Comparison of ENCODE assay signal across 8 cellular contexts in genomic region chr17:7133424-7133823, GRCh38. TPM values are rescaled to one million over a fixed set of nuclear protein-coding genes. Genes with fewer than 3 reads are reported as not detected.
DNase-seq lines count a peak whose midpoint lies in the region; ATAC-seq and TF ChIP-seq lines count a peak whose summit lies in the region.

No MANE protein-coding gene starts in this region.

- TF ChIP-seq CTCF in 22Rv1 (IDR thresholded peaks at IDR 0.05): 0 out of 2 replicates have a peak, but pooled peaks have one; percentile 12
- no peak for TF ChIP-seq CTCF in omental fat pad (IDR thresholded peaks at IDR 0.05)

- H3K27ac ChIP-seq in 22Rv1: no peak overlapping the region

- peak; percentile 80 for DNase-seq in activated CD8-positive, alpha-beta memory T cell treated with anti-CD3 and anti-CD28 coated beads for 24 hours
- DNase-seq in foreskin melanocyte: peak; percentile 23
- DNase-seq in stimulated activated CD4-positive, alpha-beta T cell treated with anti-CD3 and anti-CD28 coated beads, Interleukin-4, amount 100 ng/mL, for 24 hours: peak; percentile 40
- DNase-seq in NCI-H2171 (lab: John Stamatoyannopoulos, UW): no peak
- DNase-seq in iPS-NIHi11 (ENCODE audit: low spot score): no peak
- DNase-seq in omental fat pad (ENCODE audit: low spot score): no peak

- ATAC-seq in HG03432 (IDR thresholded peaks at IDR 0.05; ENCODE audit: unreplicated experiment) (peak; percentile 31), omental fat pad (ENCODE audit: low FRiP score) (no peak)

RNA-seq across cellular contexts. Expression of gene ASGR2, which starts 18.8 kb away (rescaled TPM):
- total RNA-seq in omental fat pad: 1 to 10 TPM in 2 of 4 donors, under 1 TPM in 1, not detected in 1; 0.84 to 3.1 (median 1.6) TPM

RNA-seq across cellular contexts. Expression of gene ASGR1, which starts 45.7 kb away (rescaled TPM):
- total RNA-seq in omental fat pad: 1 to 10 TPM in 3 of 4 donors, under 1 TPM in 1; 0.56 to 2.5 (median 1.4) TPM

RNA-seq across cellular contexts. Expression of gene CLEC10A, which starts 53.4 kb away (rescaled TPM):
- 10 to 100 TPM in 3 of 4 donors, 1 to 10 TPM in 1; 7.2 to 21.7 (median 15.7) TPM for total RNA-seq in omental fat pad

Comparison
In these comparisons a context has a peak if more than half of its experiments do, and no peak if none do; other contexts are left out.
1. DNase-seq: peak in activated CD8-positive, alpha-beta memory T cell treated with anti-CD3 and anti-CD28 coated beads for 24 hours (single experiment), foreskin melanocyte (single experiment) and stimulated activated CD4-positive, alpha-beta T cell treated with anti-CD3 and anti-CD28 coated beads, Interleukin-4, amount 100 ng/mL, for 24 hours (single experiment); none in NCI-H2171 (single experiment), iPS-NIHi11 (single experiment) and omental fat pad (single experiment).